1 cellular context compared by ENCODE assay signal in the genomic region with DNA sequence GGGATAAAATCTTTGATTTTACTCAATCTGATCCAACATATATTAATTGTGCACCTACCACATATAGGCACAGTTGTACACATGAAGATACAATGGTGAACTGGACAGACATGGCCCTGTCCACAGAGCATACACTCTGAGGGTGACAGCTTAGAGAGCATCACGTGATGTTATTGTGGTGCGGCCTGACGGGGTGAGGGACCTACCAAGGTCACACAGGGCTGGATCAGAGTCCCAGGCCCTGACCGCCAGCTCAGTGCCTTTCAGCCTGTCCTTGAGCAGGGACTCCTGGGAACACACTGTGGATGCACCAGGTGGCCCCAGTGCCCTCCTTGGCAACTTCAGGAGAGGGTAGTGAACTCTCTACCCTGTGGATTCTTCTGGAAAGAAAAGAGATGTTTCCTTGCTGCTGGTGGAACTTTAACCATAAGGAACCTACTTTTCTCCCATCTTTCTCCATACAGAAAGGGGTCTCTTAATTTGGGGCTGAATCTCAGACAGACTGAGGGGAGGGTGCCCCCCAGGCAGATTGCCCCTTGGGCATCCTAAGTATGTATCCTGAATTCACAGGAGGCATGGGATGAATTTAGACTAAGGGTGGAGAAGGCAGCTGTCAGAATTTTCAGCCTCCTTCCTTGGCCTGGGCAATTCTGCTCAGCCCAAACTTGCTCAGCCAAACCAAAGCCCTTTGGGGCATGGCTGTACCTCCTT.
TF ChIP-seq lines count a peak whose summit lies in the region.

No MANE protein-coding gene starts in this region.

TF ChIP-seq in HepG2, 621 proteins besides CTCF, POLR2A, EP300 and RAD21 (continued from another document and continues in another):
- TF ChIP-seq, protein P1, sequence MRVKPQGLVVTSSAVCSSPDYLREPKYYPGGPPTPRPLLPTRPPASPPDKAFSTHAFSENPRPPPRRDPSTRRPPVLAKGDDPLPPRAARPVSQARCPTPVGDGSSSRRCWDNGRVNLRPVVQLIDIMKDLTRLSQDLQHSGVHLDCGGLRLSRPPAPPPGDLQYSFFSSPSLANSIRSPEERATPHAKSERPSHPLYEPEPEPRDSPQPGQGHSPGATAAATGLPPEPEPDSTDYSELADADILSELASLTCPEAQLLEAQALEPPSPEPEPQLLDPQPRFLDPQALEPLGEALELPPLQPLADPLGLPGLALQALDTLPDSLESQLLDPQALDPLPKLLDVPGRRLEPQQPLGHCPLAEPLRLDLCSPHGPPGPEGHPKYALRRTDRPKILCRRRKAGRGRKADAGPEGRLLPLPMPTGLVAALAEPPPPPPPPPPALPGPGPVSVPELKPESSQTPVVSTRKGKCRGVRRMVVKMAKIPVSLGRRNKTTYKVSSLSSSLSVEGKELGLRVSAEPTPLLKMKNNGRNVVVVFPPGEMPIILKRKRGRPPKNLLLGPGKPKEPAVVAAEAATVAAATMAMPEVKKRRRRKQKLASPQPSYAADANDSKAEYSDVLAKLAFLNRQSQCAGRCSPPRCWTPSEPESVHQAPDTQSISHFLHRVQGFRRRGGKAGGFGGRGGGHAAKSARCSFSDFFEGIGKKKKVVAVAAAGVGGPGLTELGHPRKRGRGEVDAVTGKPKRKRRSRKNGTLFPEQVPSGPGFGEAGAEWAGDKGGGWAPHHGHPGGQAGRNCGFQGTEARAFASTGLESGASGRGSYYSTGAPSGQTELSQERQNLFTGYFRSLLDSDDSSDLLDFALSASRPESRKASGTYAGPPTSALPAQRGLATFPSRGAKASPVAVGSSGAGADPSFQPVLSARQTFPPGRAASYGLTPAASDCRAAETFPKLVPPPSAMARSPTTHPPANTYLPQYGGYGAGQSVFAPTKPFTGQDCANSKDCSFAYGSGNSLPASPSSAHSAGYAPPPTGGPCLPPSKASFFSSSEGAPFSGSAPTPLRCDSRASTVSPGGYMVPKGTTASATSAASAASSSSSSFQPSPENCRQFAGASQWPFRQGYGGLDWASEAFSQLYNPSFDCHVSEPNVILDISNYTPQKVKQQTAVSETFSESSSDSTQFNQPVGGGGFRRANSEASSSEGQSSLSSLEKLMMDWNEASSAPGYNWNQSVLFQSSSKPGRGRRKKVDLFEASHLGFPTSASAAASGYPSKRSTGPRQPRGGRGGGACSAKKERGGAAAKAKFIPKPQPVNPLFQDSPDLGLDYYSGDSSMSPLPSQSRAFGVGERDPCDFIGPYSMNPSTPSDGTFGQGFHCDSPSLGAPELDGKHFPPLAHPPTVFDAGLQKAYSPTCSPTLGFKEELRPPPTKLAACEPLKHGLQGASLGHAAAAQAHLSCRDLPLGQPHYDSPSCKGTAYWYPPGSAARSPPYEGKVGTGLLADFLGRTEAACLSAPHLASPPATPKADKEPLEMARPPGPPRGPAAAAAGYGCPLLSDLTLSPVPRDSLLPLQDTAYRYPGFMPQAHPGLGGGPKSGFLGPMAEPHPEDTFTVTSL (CRISPR knock-in tag; IDR thresholded peaks at IDR 0.05; ENCODE audit: borderline replicate concordance), result peak; percentile 90; the same call in 1 of the 2 replicates
- TF ChIP-seq, protein P2, sequence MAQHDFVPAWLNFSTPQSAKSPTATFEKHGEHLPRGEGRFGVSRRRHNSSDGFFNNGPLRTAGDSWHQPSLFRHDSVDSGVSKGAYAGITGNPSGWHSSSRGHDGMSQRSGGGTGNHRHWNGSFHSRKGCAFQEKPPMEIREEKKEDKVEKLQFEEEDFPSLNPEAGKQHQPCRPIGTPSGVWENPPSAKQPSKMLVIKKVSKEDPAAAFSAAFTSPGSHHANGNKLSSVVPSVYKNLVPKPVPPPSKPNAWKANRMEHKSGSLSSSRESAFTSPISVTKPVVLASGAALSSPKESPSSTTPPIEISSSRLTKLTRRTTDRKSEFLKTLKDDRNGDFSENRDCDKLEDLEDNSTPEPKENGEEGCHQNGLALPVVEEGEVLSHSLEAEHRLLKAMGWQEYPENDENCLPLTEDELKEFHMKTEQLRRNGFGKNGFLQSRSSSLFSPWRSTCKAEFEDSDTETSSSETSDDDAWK (CRISPR knock-in tag; IDR thresholded peaks at IDR 0.05), result no peak
- TF ChIP-seq HHEX (CRISPR knock-in tag; IDR thresholded peaks at IDR 0.05) (peak; percentile 74; the same call in 1 of the 2 replicates), ZNF235 (CRISPR knock-in tag; IDR thresholded peaks at IDR 0.05; ENCODE audit: borderline replicate concordance) (peak; percentile 71; the same call in 1 of the 2 replicates), ZNF563 (CRISPR knock-in tag; IDR thresholded peaks at IDR 0.05) (peak; percentile 59; the same call in 1 of the 2 replicates), ZFP36L1 (CRISPR knock-in tag; IDR thresholded peaks at IDR 0.05) (peak; percentile 74; the same call in 1 of the 2 replicates), TARDBP (CRISPR knock-in tag; IDR thresholded peaks at IDR 0.05) (peak; percentile 93; the same call in 1 of the 2 replicates), NR2C2 (CRISPR knock-in tag; IDR thresholded peaks at IDR 0.05; ENCODE audit: borderline replicate concordance) (peak; percentile 80), ZNF143 (CRISPR knock-in tag; IDR thresholded peaks at IDR 0.05) (peak; percentile 89), ZNF124 (CRISPR knock-in tag; IDR thresholded peaks at IDR 0.05) (no peak), ZNF556 (CRISPR knock-in tag; IDR thresholded peaks at IDR 0.05; ENCODE audit: borderline replicate concordance) (peak; percentile 90; the same call in 1 of the 2 replicates), SAP130 (CRISPR knock-in tag; IDR thresholded peaks at IDR 0.05; ENCODE audit: low read depth) (peak; percentile 86), NBN (conservative IDR thresholded peaks at IDR 0.05) (no peak), ZBTB7A (CRISPR knock-in tag; IDR thresholded peaks at IDR 0.05) (peak; percentile 84), RXRB (CRISPR knock-in tag; IDR thresholded peaks at IDR 0.05; ENCODE audit: borderline replicate concordance) (peak; percentile 99), ZNF468 (CRISPR knock-in tag; IDR thresholded peaks at IDR 0.05) (no peak), FOSL1 (CRISPR knock-in tag; IDR thresholded peaks at IDR 0.05; ENCODE audit: borderline replicate concordance) (no peak), ZNF670 (CRISPR knock-in tag; IDR thresholded peaks at IDR 0.05; ENCODE audit: borderline replicate concordance) (peak; percentile 98), ZNF850 (CRISPR knock-in tag; conservative IDR thresholded peaks at IDR 0.05) (no peak)
- TF ChIP-seq, protein P3, sequence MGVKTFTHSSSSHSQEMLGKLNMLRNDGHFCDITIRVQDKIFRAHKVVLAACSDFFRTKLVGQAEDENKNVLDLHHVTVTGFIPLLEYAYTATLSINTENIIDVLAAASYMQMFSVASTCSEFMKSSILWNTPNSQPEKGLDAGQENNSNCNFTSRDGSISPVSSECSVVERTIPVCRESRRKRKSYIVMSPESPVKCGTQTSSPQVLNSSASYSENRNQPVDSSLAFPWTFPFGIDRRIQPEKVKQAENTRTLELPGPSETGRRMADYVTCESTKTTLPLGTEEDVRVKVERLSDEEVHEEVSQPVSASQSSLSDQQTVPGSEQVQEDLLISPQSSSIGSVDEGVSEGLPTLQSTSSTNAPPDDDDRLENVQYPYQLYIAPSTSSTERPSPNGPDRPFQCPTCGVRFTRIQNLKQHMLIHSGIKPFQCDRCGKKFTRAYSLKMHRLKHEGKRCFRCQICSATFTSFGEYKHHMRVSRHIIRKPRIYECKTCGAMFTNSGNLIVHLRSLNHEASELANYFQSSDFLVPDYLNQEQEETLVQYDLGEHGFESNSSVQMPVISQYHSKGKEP (CRISPR knock-in tag; IDR thresholded peaks at IDR 0.05), result 0 out of 2 replicates have a peak, but pooled peaks have one; percentile 51
- TF ChIP-seq, protein P4, sequence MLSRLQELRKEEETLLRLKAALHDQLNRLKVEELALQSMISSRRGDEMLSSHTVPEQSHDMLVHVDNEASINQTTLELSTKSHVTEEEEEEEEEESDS (CRISPR knock-in tag; IDR thresholded peaks at IDR 0.05; ENCODE audit: borderline replicate concordance), result no peak
- TF ChIP-seq, protein P5, sequence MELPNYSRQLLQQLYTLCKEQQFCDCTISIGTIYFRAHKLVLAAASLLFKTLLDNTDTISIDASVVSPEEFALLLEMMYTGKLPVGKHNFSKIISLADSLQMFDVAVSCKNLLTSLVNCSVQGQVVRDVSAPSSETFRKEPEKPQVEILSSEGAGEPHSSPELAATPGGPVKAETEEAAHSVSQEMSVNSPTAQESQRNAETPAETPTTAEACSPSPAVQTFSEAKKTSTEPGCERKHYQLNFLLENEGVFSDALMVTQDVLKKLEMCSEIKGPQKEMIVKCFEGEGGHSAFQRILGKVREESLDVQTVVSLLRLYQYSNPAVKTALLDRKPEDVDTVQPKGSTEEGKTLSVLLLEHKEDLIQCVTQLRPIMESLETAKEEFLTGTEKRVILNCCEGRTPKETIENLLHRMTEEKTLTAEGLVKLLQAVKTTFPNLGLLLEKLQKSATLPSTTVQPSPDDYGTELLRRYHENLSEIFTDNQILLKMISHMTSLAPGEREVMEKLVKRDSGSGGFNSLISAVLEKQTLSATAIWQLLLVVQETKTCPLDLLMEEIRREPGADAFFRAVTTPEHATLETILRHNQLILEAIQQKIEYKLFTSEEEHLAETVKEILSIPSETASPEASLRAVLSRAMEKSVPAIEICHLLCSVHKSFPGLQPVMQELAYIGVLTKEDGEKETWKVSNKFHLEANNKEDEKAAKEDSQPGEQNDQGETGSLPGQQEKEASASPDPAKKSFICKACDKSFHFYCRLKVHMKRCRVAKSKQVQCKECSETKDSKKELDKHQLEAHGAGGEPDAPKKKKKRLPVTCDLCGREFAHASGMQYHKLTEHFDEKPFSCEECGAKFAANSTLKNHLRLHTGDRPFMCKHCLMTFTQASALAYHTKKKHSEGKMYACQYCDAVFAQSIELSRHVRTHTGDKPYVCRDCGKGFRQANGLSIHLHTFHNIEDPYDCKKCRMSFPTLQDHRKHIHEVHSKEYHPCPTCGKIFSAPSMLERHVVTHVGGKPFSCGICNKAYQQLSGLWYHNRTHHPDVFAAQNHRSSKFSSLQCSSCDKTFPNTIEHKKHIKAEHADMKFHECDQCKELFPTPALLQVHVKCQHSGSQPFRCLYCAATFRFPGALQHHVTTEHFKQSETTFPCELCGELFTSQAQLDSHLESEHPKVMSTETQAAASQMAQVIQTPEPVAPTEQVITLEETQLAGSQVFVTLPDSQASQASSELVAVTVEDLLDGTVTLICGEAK (IDR thresholded peaks at IDR 0.05), result no peak
- TF ChIP-seq, protein P5 (CRISPR knock-in tag; IDR thresholded peaks at IDR 0.05), result no peak; the same call in 1 of the 2 replicates
- TF ChIP-seq, protein P6, sequence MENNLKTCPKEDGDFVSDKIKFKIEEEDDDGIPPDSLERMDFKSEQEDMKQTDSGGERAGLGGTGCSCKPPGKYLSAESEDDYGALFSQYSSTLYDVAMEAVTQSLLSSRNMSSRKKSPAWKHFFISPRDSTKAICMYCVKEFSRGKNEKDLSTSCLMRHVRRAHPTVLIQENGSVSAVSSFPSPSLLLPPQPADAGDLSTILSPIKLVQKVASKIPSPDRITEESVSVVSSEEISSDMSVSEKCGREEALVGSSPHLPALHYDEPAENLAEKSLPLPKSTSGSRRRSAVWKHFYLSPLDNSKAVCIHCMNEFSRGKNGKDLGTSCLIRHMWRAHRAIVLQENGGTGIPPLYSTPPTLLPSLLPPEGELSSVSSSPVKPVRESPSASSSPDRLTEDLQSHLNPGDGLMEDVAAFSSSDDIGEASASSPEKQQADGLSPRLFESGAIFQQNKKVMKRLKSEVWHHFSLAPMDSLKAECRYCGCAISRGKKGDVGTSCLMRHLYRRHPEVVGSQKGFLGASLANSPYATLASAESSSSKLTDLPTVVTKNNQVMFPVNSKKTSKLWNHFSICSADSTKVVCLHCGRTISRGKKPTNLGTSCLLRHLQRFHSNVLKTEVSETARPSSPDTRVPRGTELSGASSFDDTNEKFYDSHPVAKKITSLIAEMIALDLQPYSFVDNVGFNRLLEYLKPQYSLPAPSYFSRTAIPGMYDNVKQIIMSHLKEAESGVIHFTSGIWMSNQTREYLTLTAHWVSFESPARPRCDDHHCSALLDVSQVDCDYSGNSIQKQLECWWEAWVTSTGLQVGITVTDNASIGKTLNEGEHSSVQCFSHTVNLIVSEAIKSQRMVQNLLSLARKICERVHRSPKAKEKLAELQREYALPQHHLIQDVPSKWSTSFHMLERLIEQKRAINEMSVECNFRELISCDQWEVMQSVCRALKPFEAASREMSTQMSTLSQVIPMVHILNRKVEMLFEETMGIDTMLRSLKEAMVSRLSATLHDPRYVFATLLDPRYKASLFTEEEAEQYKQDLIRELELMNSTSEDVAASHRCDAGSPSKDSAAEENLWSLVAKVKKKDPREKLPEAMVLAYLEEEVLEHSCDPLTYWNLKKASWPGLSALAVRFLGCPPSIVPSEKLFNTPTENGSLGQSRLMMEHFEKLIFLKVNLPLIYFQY (CRISPR knock-in tag; IDR thresholded peaks at IDR 0.05; ENCODE audit: borderline replicate concordance), result peak; percentile 83; the same call in 1 of the 2 replicates
- TF ChIP-seq, protein P7, sequence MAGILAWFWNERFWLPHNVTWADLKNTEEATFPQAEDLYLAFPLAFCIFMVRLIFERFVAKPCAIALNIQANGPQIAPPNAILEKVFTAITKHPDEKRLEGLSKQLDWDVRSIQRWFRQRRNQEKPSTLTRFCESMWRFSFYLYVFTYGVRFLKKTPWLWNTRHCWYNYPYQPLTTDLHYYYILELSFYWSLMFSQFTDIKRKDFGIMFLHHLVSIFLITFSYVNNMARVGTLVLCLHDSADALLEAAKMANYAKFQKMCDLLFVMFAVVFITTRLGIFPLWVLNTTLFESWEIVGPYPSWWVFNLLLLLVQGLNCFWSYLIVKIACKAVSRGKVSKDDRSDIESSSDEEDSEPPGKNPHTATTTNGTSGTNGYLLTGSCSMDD (CRISPR knock-in tag; IDR thresholded peaks at IDR 0.05), result no peak
